1 cellular context compared by ENCODE assay signal in genomic region chr5:170151105-170151831, GRCh38.
TF ChIP-seq lines count a peak whose summit lies in the region.

No MANE protein-coding gene starts in this region.

TF ChIP-seq in H1, 55 proteins besides CTCF, POLR2A, EP300 and RAD21 (continued from another document):
- TF ChIP-seq FOSL1 (IDR thresholded peaks at IDR 0.05; ENCODE audit: insufficient read depth, low read depth, low read length) (no peak), SIX5 (IDR thresholded peaks at IDR 0.05; ENCODE audit: low read depth, low read length) (no peak), CTBP2 (IDR thresholded peaks at IDR 0.05; ENCODE audit: borderline replicate concordance, insufficient read depth, insufficient read length, low read length) (no peak), NRF1 (IDR thresholded peaks at IDR 0.05; ENCODE audit: low read depth, low read length) (no peak), YY1 (IDR thresholded peaks at IDR 0.05; ENCODE audit: low read depth, low read length) (0 out of 2 replicates have a peak, but pooled peaks have one; percentile 41), GTF2F1 (IDR thresholded peaks at IDR 0.05; ENCODE audit: borderline replicate concordance, low read depth, low read length) (no peak), BACH1 (IDR thresholded peaks at IDR 0.05; ENCODE audit: low read length) (no peak), TAF7 (optimal IDR thresholded peaks at IDR 0.05; ENCODE audit: borderline replicate concordance, low read depth, low read length) (no peak), ATF3 (IDR thresholded peaks at IDR 0.05; ENCODE audit: insufficient read depth, low read depth, low read length) (no peak), BCL11A (IDR thresholded peaks at IDR 0.05; ENCODE audit: low read depth in 2 of 2, low read length in 2 of 2) (no peak), POU5F1 (IDR thresholded peaks at IDR 0.05; ENCODE audit: low read depth, low read length) (no peak), RFX5 (IDR thresholded peaks at IDR 0.05; ENCODE audit: borderline replicate concordance, low read depth, low read length) (no peak), SUZ12 (IDR thresholded peaks at IDR 0.05; ENCODE audit: low read length) (no peak), SRF (IDR thresholded peaks at IDR 0.05; ENCODE audit: low read depth, low read length) (no peak), EZH2 (IDR thresholded peaks at IDR 0.05; ENCODE audit: low read depth, low read length, severe bottlenecking) (no peak), POLR2AphosphoS5 (IDR thresholded peaks at IDR 0.05; ENCODE audit: low read depth, low read length) (no peak), E2F6 (IDR thresholded peaks at IDR 0.05) (peak; percentile 36; the same call in 1 of the 2 replicates), HDAC2 (IDR thresholded peaks at IDR 0.05; ENCODE audit: borderline replicate concordance in 1 of 2, low read depth in 2 of 2, low read length in 2 of 2) (0 out of 4 replicates have a peak, but pooled peaks of 1 of the 2 experiments have one; percentile 81), HDAC6 (IDR thresholded peaks at IDR 0.05; ENCODE audit: low read depth, low read length) (no peak), JUN (IDR thresholded peaks at IDR 0.05; ENCODE audit: low read depth, low read length) (no peak), MAFK (IDR thresholded peaks at IDR 0.05; ENCODE audit: low read depth, low read length) (peak; percentile 72), ASH2L (IDR thresholded peaks at IDR 0.05; ENCODE audit: low read length) (no peak), CHD2 (IDR thresholded peaks at IDR 0.05; ENCODE audit: low read length) (no peak), TAF1 (IDR thresholded peaks at IDR 0.05; ENCODE audit: low read depth, low read length) (no peak), CHD1 (IDR thresholded peaks at IDR 0.05; ENCODE audit: low read depth, low read length) (no peak), KDM4A (IDR thresholded peaks at IDR 0.05; ENCODE audit: low read depth, low read length, severe bottlenecking) (no peak), SP2 (IDR thresholded peaks at IDR 0.05; ENCODE audit: low read length) (no peak), CBX5 (IDR thresholded peaks at IDR 0.05; ENCODE audit: low read depth, low read length) (no peak), TEAD4 (IDR thresholded peaks at IDR 0.05; ENCODE audit: low read depth, low read length) (peak; percentile 96), BRCA1 (IDR thresholded peaks at IDR 0.05; ENCODE audit: low read depth, low read length) (no peak), TCF12 (IDR thresholded peaks at IDR 0.05; ENCODE audit: low read depth, low read length) (no peak), ZNF274 (IDR thresholded peaks at IDR 0.05; ENCODE audit: borderline replicate concordance, extremely low read depth, low read length) (no peak), RBBP5 (IDR thresholded peaks at IDR 0.05; ENCODE audit: borderline replicate concordance, low read depth, low read length) (no peak), CEBPB (IDR thresholded peaks at IDR 0.05; ENCODE audit: low read depth, low read length) (no peak), NANOG (IDR thresholded peaks at IDR 0.05; ENCODE audit: insufficient read depth, low read depth, low read length, poor library complexity, severe bottlenecking) (peak; percentile 28), SIRT6 (IDR thresholded peaks at IDR 0.05; ENCODE audit: low read length) (no peak), CREB1 (IDR thresholded peaks at IDR 0.05) (no peak)
- TF ChIP-seq, protein P1, sequence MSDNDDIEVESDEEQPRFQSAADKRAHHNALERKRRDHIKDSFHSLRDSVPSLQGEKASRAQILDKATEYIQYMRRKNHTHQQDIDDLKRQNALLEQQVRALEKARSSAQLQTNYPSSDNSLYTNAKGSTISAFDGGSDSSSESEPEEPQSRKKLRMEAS (IDR thresholded peaks at IDR 0.05), result no peak
